16 cellular contexts compared by ENCODE assay signal in the genomic region with DNA sequence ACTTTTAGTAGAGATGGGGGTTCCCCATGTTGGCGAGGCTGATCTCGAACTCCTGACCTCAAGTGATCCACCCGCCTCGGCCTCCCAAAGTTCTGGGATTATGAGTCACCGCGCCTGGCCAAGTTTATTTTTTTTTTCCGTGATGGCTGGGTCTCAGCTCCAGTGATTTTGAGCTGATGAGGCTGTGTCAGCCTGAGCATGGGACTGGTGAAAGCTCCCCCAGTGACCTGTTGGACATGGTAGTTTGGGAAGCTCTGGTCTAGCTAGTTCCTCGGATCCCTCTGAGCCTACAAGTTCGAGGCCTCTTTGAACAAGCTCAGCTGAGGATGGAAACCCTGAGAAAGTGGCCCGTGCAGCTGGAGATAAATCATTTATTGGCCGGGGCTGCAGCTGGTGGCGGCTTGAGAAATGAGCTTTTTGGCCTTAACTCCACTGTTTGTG.
DNase-seq lines count a peak whose midpoint lies in the region; ATAC-seq, FAIRE-seq and TF ChIP-seq lines count a peak whose summit lies in the region.
"Had no signal": no experiment of that assay in that cellular context is flagged by ENCODE, and none has a peak within 500 bp of the region (broad histone marks: within the 10 kb centered on the region; RNA-seq: fewer than 3 reads in every experiment).

No MANE protein-coding gene starts in this region.

- H4K20me1 ChIP-seq in HCT116 (ENCODE audit: insufficient read depth), result no peaks in the 10 kb centered on the region

- TF ChIP-seq POLR2A in HCT116 (IDR thresholded peaks at IDR 0.05; ENCODE audit: borderline replicate concordance, extremely low read depth, insufficient read depth, insufficient read length) (no peak), esophagus muscularis mucosa (IDR thresholded peaks at IDR 0.05; ENCODE audit: low read depth) (no peak), testis (IDR thresholded peaks at IDR 0.05) (no peak), H54 (IDR thresholded peaks at IDR 0.05; ENCODE audit: low read depth, low read length) (no peak)

- no peak for TF ChIP-seq RAD21 in HCT116 (IDR thresholded peaks at IDR 0.05; ENCODE audit: low read depth)

- TF ChIP-seq EP300 in esophagus muscularis mucosa (IDR thresholded peaks at IDR 0.05), result no peak

- RAD21 ChIA-PET in HCT116 (lab: Charles Lee; ENCODE audit: low non-redundant PET in 1 of 2, low total read pairs in 2 of 2, uncharacterized antibody in 2 of 2, unreplicated experiment in 2 of 2), result interaction anchor here in 1 of 2 experiments (1.4 kb wide), 1 partner anchor 52 kb away, joined by 5 read pairs; no protein-coding TSS in a partner anchor

- POLR2A ChIA-PET in HCT116 (lab: Charles Lee), result interaction anchor here (0.7 to 2.3 kb wide), 6 partner anchors 8 to 307 kb away, joined by 3 to 11 read pairs (median 4); partner anchors contain the start of gene RRBP1

- DNase-seq in HCT116 (ENCODE audit: low read depth, low spot score) (no peak), esophagus muscularis mucosa (ENCODE audit: extremely low spot score) (no peak), lower lobe of right lung (no peak), testis (peak; percentile 65), MV-4-11 (lab: John Stamatoyannopoulos, UW) (no peak), H54 (ENCODE audit: insufficient read length, low spot score) (no peak), NCI-H2196 treated with DMSO at 0.1 percent for 48 hours (lab: John Stamatoyannopoulos, UW; ENCODE audit: unreplicated experiment) (no peak)
- DNase-seq: activated CD4-positive, alpha-beta T cell treated with anti-CD3 and anti-CD28 coated beads for 1 hour; activated effector memory CD4-positive, alpha-beta T cell treated with Interleukin-2 at 50 U/mL for 16 hours; CD4-positive, alpha-beta memory T cell; hypothalamus; naive thymus-derived CD8-positive, alpha-beta T cell; NCI-H510A treated with DMSO at 0.1 percent for 48 hours; stimulated activated naive CD8-positive, alpha-beta T cell treated with anti-CD3 and anti-CD28 coated beads, Interleukin-15, amount 100 ng/mL, for 72 hours had no signal

- 0 out of 4 replicates have a peak, but pooled peaks cover 0 to 6% of the 10 kb centered on the region in 2 experiments for H3K36me3 ChIP-seq in HCT116 (ENCODE audit: control insufficient read depth in 1 of 2, insufficient read depth in 2 of 2, low read length in 2 of 2)
- no peaks in the 10 kb centered on the region for H3K36me3 ChIP-seq in esophagus muscularis mucosa
- H3K36me3 ChIP-seq in lower lobe of right lung, result no peaks in the 10 kb centered on the region
- H3K36me3 ChIP-seq in testis (ENCODE audit: low read depth, missing control alignments), result no peaks in the 10 kb centered on the region

- H3K79me2 ChIP-seq in HCT116 (ENCODE audit: insufficient read depth, low read length), result 0 out of 2 replicates have a peak, but pooled peaks cover 4% of the 10 kb centered on the region

- peak overlapping the region; percentile 51 for H2AFZ ChIP-seq in HCT116 (ENCODE audit: low read depth, low read length, poor library complexity, severe bottlenecking)

- H3K4me1 Mint-ChIP-seq in activated T-helper 17 cell treated with anti-CD3 and anti-CD28 coated beads, Interleukin-2, amount 50 U/mL, for 72 hours, result peaks cover 13% of the 10 kb centered on the region

- H3K27me3 Mint-ChIP-seq in activated T-helper 17 cell treated with anti-CD3 and anti-CD28 coated beads, Interleukin-2, amount 50 U/mL, for 72 hours, result no peaks in the 10 kb centered on the region

- H3K4me1 ChIP-seq in HCT116 (ENCODE audit: control insufficient read depth in 1 of 2, insufficient read depth in 2 of 2, low read length in 2 of 2) (peaks cover 57 to 71% of the 10 kb centered on the region in 2 experiments), esophagus muscularis mucosa (peaks cover 21 to 53% (median 43%) of the 10 kb centered on the region in 4 donors), lower lobe of right lung (peaks cover 33% of the 10 kb centered on the region), testis (peaks cover 19% of the 10 kb centered on the region)

- peak overlapping the region; percentile 63 for H3K9ac ChIP-seq in HCT116 (ENCODE audit: low read length)

- no peaks in the 10 kb centered on the region for H3K27me3 ChIP-seq in HCT116 (ENCODE audit: insufficient read depth, low read length)
- H3K27me3 ChIP-seq in esophagus muscularis mucosa, result no peaks in the 10 kb centered on the region
- H3K27me3 ChIP-seq in lower lobe of right lung (ENCODE audit: low read depth), result no peaks in the 10 kb centered on the region
- H3K27me3 ChIP-seq in testis, result no peaks in the 10 kb centered on the region

- no peak for FAIRE-seq in H54 (lab: Jason Lieb, UNC)

- no peak overlapping the region for H3K27ac Mint-ChIP-seq in activated T-helper 17 cell treated with anti-CD3 and anti-CD28 coated beads, Interleukin-2, amount 50 U/mL, for 72 hours
- H3K27ac Mint-ChIP-seq: naive thymus-derived CD8-positive, alpha-beta T cell; stimulated activated naive CD8-positive, alpha-beta T cell treated with anti-CD3 and anti-CD28 coated beads, Interleukin-15, amount 100 ng/mL, for 72 hours had no signal

- no peak for ATAC-seq in HCT116
- peak; percentile 9 to 30 for ATAC-seq in lower lobe of right lung
- ATAC-seq in activated T-helper 17 cell treated with anti-CD3 and anti-CD28 coated beads, Interleukin-2, amount 50 U/mL, for 72 hours (replicated peaks), result no peak
- ATAC-seq: naive thymus-derived CD8-positive, alpha-beta T cell; stimulated activated naive CD8-positive, alpha-beta T cell treated with anti-CD3 and anti-CD28 coated beads, Interleukin-15, amount 100 ng/mL, for 72 hours had no signal

- H3K4me2 ChIP-seq in HCT116 (ENCODE audit: low read length), result peak overlapping the region; percentile 86

- H3K9me3 Mint-ChIP-seq in activated T-helper 17 cell treated with anti-CD3 and anti-CD28 coated beads, Interleukin-2, amount 50 U/mL, for 72 hours, result no peaks in the 10 kb centered on the region
- H3K9me3 Mint-ChIP-seq: stimulated activated naive CD8-positive, alpha-beta T cell treated with anti-CD3 and anti-CD28 coated beads, Interleukin-15, amount 100 ng/mL, for 72 hours had no signal

- peaks cover 0 to 10% of the 10 kb centered on the region in 2 experiments; a peak in 1 of 4 replicates for H3K9me3 ChIP-seq in HCT116 (ENCODE audit: control insufficient read depth in 1 of 2, insufficient read depth in 1 of 2, low read depth in 1 of 2, low read length in 2 of 2)
- H3K9me3 ChIP-seq in esophagus muscularis mucosa, result no peaks in the 10 kb centered on the region
- no peaks in the 10 kb centered on the region for H3K9me3 ChIP-seq in lower lobe of right lung
- H3K9me3 ChIP-seq in testis, result no peaks in the 10 kb centered on the region

- no peaks in the 10 kb centered on the region for H3K9me2 ChIP-seq in HCT116 (ENCODE audit: insufficient read depth)

- intact Hi-C loops in HCT116 (cut with micrococcal nuclease), result loop anchor here (2.0 kb wide), 2 partner anchors 95 to 159 kb away; partner anchors contain the start of gene RRBP1
- intact Hi-C loops in esophagus muscularis mucosa (cut with DNase I), result loop anchor here (2.0 kb wide), 1 partner anchor 33 kb away; no protein-coding TSS in a partner anchor
- intact Hi-C loops in lower lobe of right lung (cut with DNase I), result no loop called here
- intact Hi-C loops in testis (cut with DNase I; ENCODE audit: low total_unique reads), result no loop called here

- no peaks in the 10 kb centered on the region for H3K36me3 Mint-ChIP-seq in activated T-helper 17 cell treated with anti-CD3 and anti-CD28 coated beads, Interleukin-2, amount 50 U/mL, for 72 hours (ENCODE audit: low read depth)
- H3K36me3 Mint-ChIP-seq: naive thymus-derived CD8-positive, alpha-beta T cell had no signal

- no peak overlapping the region for H3K4me3 Mint-ChIP-seq in activated T-helper 17 cell treated with anti-CD3 and anti-CD28 coated beads, Interleukin-2, amount 50 U/mL, for 72 hours
- H3K4me3 Mint-ChIP-seq: CD4-positive, alpha-beta memory T cell; naive thymus-derived CD8-positive, alpha-beta T cell; stimulated activated naive CD8-positive, alpha-beta T cell treated with anti-CD3 and anti-CD28 coated beads, Interleukin-15, amount 100 ng/mL, for 72 hours had no signal

- no TSS peak for BruUV-seq in HCT116 (replicated peaks; lab: Mats Ljungman, UMichigan)

- peak overlapping the region; percentile 99 for H3K27ac ChIP-seq in HCT116 (ENCODE audit: low read depth, low read length)
- H3K27ac ChIP-seq in esophagus muscularis mucosa (replicated peaks in 1 of 4), result peak overlapping the region; percentile 81 to 88 (median 86)
- peak overlapping the region; percentile 71 for H3K27ac ChIP-seq in lower lobe of right lung
- H3K27ac ChIP-seq in testis, result peak overlapping the region in 1 of 2 donors; percentile 9
- H3K27ac ChIP-seq: SK-N-MC had no signal

- no peak for TF ChIP-seq CTCF in HCT116 (IDR thresholded peaks at IDR 0.05 in 2 of 3, conservative IDR thresholded peaks at IDR 0.05 in 1 of 3; ENCODE audit: borderline replicate concordance in 1 of 3, insufficient read depth in 1 of 3, low read depth in 2 of 3, low read length in 2 of 3)
- TF ChIP-seq CTCF in esophagus muscularis mucosa (IDR thresholded peaks at IDR 0.05), result no peak
- no peak for TF ChIP-seq CTCF in lower lobe of right lung (IDR thresholded peaks at IDR 0.05)
- no peak for TF ChIP-seq CTCF in testis (IDR thresholded peaks at IDR 0.05)

- CTCF ChIA-PET in HCT116 (lab: Charles Lee), result interaction anchor here (1.2 kb wide), 1 partner anchor 159 kb away, joined by 4 read pairs; the partner anchor contains the start of gene RRBP1

- 40% methylated on average over 12 of the region's 12 CpGs for WGBS in esophagus muscularis mucosa
- 50 to 51% methylated on average over 12 of the region's 12 CpGs for WGBS in testis, 2 donors

- peak overlapping the region; percentile 3 to 50; a peak in 3 of 4 replicates for H3K4me3 ChIP-seq in HCT116 (replicated peaks in 1 of 2; ENCODE audit: low read depth in 1 of 2, low read length in 2 of 2)
- H3K4me3 ChIP-seq in esophagus muscularis mucosa, result no peak overlapping the region
- H3K4me3 ChIP-seq in lower lobe of right lung, result no peak overlapping the region
- no peak overlapping the region for H3K4me3 ChIP-seq in testis
- H3K4me3 ChIP-seq: SK-N-MC had no signal

TF ChIP-seq in HCT116, 20 proteins besides CTCF, POLR2A, EP300 and RAD21 (continues in another document):
- TF ChIP-seq CBX3 (IDR thresholded peaks at IDR 0.05; ENCODE audit: low read depth) (no peak), ZNF274 (IDR thresholded peaks at IDR 0.05; ENCODE audit: low read depth, low read length) (no peak), YY1 (IDR thresholded peaks at IDR 0.05; ENCODE audit: extremely low read depth, insufficient replicate concordance, low read depth, low read length) (no peak), SIN3A (IDR thresholded peaks at IDR 0.05; ENCODE audit: low read depth) (no peak), EGR1 (IDR thresholded peaks at IDR 0.05; ENCODE audit: low read depth) (no peak), SP1 (IDR thresholded peaks at IDR 0.05; ENCODE audit: low read depth) (no peak), FOSL1 (IDR thresholded peaks at IDR 0.05; ENCODE audit: low read depth) (no peak)

Comparison
In these comparisons a context has a peak if more than half of its experiments do, and no peak if none do; other contexts are left out.
1. ATAC-seq: peak in lower lobe of right lung (2 of 2); none in HCT116 (single experiment) and activated T-helper 17 cell treated with anti-CD3 and anti-CD28 coated beads, Interleukin-2, amount 50 U/mL, for 72 hours (single experiment).
2. H3K4me3 ChIP-seq: peak in HCT116 (2 of 2); none in esophagus muscularis mucosa (0 of 4), lower lobe of right lung (single experiment) and testis (0 of 2).
3. intact Hi-C loops: an anchor here in HCT116 (2.0 kb wide) and esophagus muscularis mucosa (2.0 kb wide); none called in lower lobe of right lung and testis.